30 cellular contexts compared by ENCODE assay signal in genomic region chr21:43018519-43018918, GRCh38. TPM values are rescaled to one million over a fixed set of nuclear protein-coding genes. Genes with fewer than 3 reads are reported as not detected.
"Had no signal": no experiment of that assay in that cellular context is flagged by ENCODE, and none has a peak within 500 bp of the region (broad histone marks: within the 10 kb centered on the region; RNA-seq: fewer than 3 reads in every experiment).

No MANE protein-coding gene starts in this region.

- H3K9me3 Mint-ChIP-seq: mesothelial cell of epicardium; naive B cell; natural killer cell; nephron progenitor cell; neural progenitor cell; stimulated activated naive B cell treated with anti-CD40 and anti-IgM and Interleukin-4, amounts not matched to agents 10 μg/mL and 1 μg/mL and 100 μg/mL, for 72 hours had no signal

- H3K4me3 ChIP-seq: lung, neural progenitor cell, right atrium auricular region, right lobe of liver, smooth muscle cell, stomach, testis, tibial artery, vagina had no signal

- H3K9ac ChIP-seq: neural progenitor cell, parathyroid adenoma had no signal

- H2AFZ ChIP-seq: neural progenitor cell, parathyroid adenoma had no signal

- H3K79me2 ChIP-seq: parathyroid adenoma had no signal

- DNase-seq: hippocampal formation; kidney glomerular epithelial cell; left cardiac atrium; mesendoderm; naive B cell; natural killer cell; nephron progenitor cell; occipital lobe; right lobe of liver; stimulated activated CD4-positive, alpha-beta T cell treated with anti-CD3 and anti-CD28 coated beads, Interleukin-12 subunit alpha, Interleukin-12 subunit beta, amount 100 ng/mL, for 4 hours; stimulated activated CD4-positive, alpha-beta T cell treated with anti-CD3 and anti-CD28 coated beads, Interleukin-15, amount 100 ng/mL, for 24 hours; stimulated activated CD4-positive, alpha-beta T cell treated with anti-CD3 and anti-CD28 coated beads, Interleukin-2, amount 100 ng/mL, for 24 hours; stimulated activated CD4-positive, alpha-beta T cell treated with anti-CD3 and anti-CD28 coated beads, Interleukin-4, amount 100 ng/mL, for 1 hour; stimulated activated naive B cell treated with anti-CD40 and anti-IgM and Interleukin-4, amounts not matched to agents 10 μg/mL and 1 μg/mL and 100 μg/mL, for 72 hours; stimulated activated naive CD8-positive, alpha-beta T cell treated with anti-CD3 and anti-CD28 coated beads, Interleukin-15, Interleukin-2, amounts not matched to agents 100 U/mL and 50 U/mL, for 24 hours; stomach; testis; tibial artery; trophoblast cell had no signal

- H3K27me3 ChIP-seq: neural progenitor cell, neutrophil, right atrium auricular region, right lobe of liver, stomach, testis, tibial artery, vagina had no signal

- ATAC-seq: left lobe of liver; natural killer cell; right lobe of liver; stimulated activated naive B cell treated with anti-CD40 and anti-IgM and Interleukin-4, amounts not matched to agents 10 μg/mL and 1 μg/mL and 100 μg/mL, for 72 hours; stimulated activated naive CD8-positive, alpha-beta T cell treated with anti-CD3 and anti-CD28 coated beads, Interleukin-15, Interleukin-2, amounts not matched to agents 100 U/mL and 50 U/mL, for 24 hours had no signal

- H3K4me2 ChIP-seq: neural progenitor cell, smooth muscle cell had no signal

- H3K27ac Mint-ChIP-seq: mesothelial cell of epicardium; natural killer cell; neural progenitor cell; progenitor cell of endocrine pancreas; stimulated activated naive B cell treated with anti-CD40 and anti-IgM and Interleukin-4, amounts not matched to agents 10 μg/mL and 1 μg/mL and 100 μg/mL, for 72 hours had no signal

- H3K27ac ChIP-seq: neural progenitor cell, neutrophil, parathyroid adenoma, right atrium auricular region, right lobe of liver, stomach, testis, tibial artery, vagina had no signal

- H3K4me1 ChIP-seq: neural progenitor cell, parathyroid adenoma, right atrium auricular region, right lobe of liver, stomach, testis, tibial artery, vagina had no signal

- H3K4me3 Mint-ChIP-seq: mesothelial cell of epicardium; natural killer cell; nephron progenitor cell; neural progenitor cell; stimulated activated naive B cell treated with anti-CD40 and anti-IgM and Interleukin-4, amounts not matched to agents 10 μg/mL and 1 μg/mL and 100 μg/mL, for 72 hours had no signal

- H3K36me3 ChIP-seq: neural progenitor cell had no signal

- H3K27me3 Mint-ChIP-seq: naive B cell; progenitor cell of endocrine pancreas; stimulated activated naive B cell treated with anti-CD40 and anti-IgM and Interleukin-4, amounts not matched to agents 10 μg/mL and 1 μg/mL and 100 μg/mL, for 72 hours had no signal

- H3K9me3 ChIP-seq: neutrophil, right atrium auricular region, right lobe of liver, stomach, testis, tibial artery, vagina had no signal

- H3K4me1 Mint-ChIP-seq: mesothelial cell of epicardium, neural progenitor cell had no signal

RNA-seq across cellular contexts. Expression of gene CBS, which starts 57.1 kb away (rescaled TPM):
- total RNA-seq: mononuclear cell had no signal
